17 cellular contexts compared by ENCODE assay signal in genomic region chr13:75669706-75670105, GRCh38. TPM values are rescaled to one million over a fixed set of nuclear protein-coding genes. Genes with fewer than 3 reads are reported as not detected.
A peak's percentile ranks its signal among the peaks of the same experiment; 100 is the strongest.
DNase-seq lines count a peak whose midpoint lies in the region; ATAC-seq, FAIRE-seq and TF ChIP-seq lines count a peak whose summit lies in the region.
"Had no signal": no experiment of that assay in that cellular context is flagged by ENCODE, and none has a peak within 500 bp of the region (broad histone marks: within the 10 kb centered on the region; RNA-seq: fewer than 3 reads in every experiment).

No MANE protein-coding gene starts in this region.

- intact Hi-C loops in sciatic nerve (cut with DNase I), result no loop called here

- H3K36me3 ChIP-seq in osteoblast (ENCODE audit: insufficient read depth, low read length) (peaks cover 28% of the 10 kb centered on the region), smooth muscle cell (ENCODE audit: low read depth) (no peaks in the 10 kb centered on the region), suprapubic skin (no peaks in the 10 kb centered on the region)

- DNase-seq in H54 (ENCODE audit: insufficient read length, low spot score) (no peak), osteoblast (ENCODE audit: insufficient read length, low spot score, missing footprints) (no peak), smooth muscle cell (lab: John Stamatoyannopoulos, UW; ENCODE audit: unreplicated experiment) (no peak), sciatic nerve (ENCODE audit: low spot score) (no peak), suprapubic skin (ENCODE audit: low spot score in 2 of 2) (no peak), DMS53 treated with DMSO at 0.1 percent for 48 hours (lab: John Stamatoyannopoulos, UW; ENCODE audit: unreplicated experiment) (no peak)
- DNase-seq: CD8-positive, alpha-beta T cell; COR-L47; DMS153; DND-41; GDM1; HCEC 1CT had no signal

- no peak for TF ChIP-seq EP300 in suprapubic skin (IDR thresholded peaks at IDR 0.05)

- peaks cover 78% of the 10 kb centered on the region for H3K4me1 ChIP-seq in osteoblast (ENCODE audit: insufficient read depth, low read length)
- peaks cover 8% of the 10 kb centered on the region for H3K4me1 ChIP-seq in smooth muscle cell (ENCODE audit: low read depth)
- no peaks in the 10 kb centered on the region for H3K4me1 ChIP-seq in suprapubic skin

- no peak for TF ChIP-seq POLR2A in H54 (IDR thresholded peaks at IDR 0.05; ENCODE audit: low read depth, low read length)
- TF ChIP-seq POLR2A in suprapubic skin (IDR thresholded peaks at IDR 0.05), result no peak

- TF ChIP-seq CTCF in osteoblast (IDR thresholded peaks at IDR 0.05; ENCODE audit: extremely low read depth, low read depth, low read length) (no peak), smooth muscle cell (IDR thresholded peaks at IDR 0.05; ENCODE audit: borderline replicate concordance, insufficient read depth, poor library complexity, severe bottlenecking) (no peak), suprapubic skin (IDR thresholded peaks at IDR 0.05) (no peak)

- H3F3A ChIP-seq in smooth muscle cell (ENCODE audit: low read depth), result peaks cover 3% of the 10 kb centered on the region

- FAIRE-seq in H54 (lab: Jason Lieb, UNC), result peak; percentile 64
- FAIRE-seq: D721Med, GM12892, H1 had no signal

- peaks cover 91% of the 10 kb centered on the region for H4K20me1 ChIP-seq in osteoblast (ENCODE audit: insufficient read depth, low read length)
- H4K20me1 ChIP-seq in smooth muscle cell (ENCODE audit: low read depth), result peaks cover 98% of the 10 kb centered on the region

- H3K4me3 ChIP-seq in osteoblast (ENCODE audit: insufficient read depth, low read length), result no peak overlapping the region
- no peak overlapping the region for H3K4me3 ChIP-seq in smooth muscle cell
- no peak overlapping the region for H3K4me3 ChIP-seq in suprapubic skin

- H3K27ac ChIP-seq in osteoblast (ENCODE audit: low read depth, low read length), result no peak overlapping the region
- H3K27ac ChIP-seq in smooth muscle cell (ENCODE audit: low read depth), result peak overlapping the region; percentile 1
- H3K27ac ChIP-seq in suprapubic skin, result no peak overlapping the region
- H3K27ac ChIP-seq: 22Rv1 had no signal

- H3K27me3 ChIP-seq in osteoblast (ENCODE audit: insufficient read depth, low read length) (no peaks in the 10 kb centered on the region), smooth muscle cell (ENCODE audit: low read depth) (no peaks in the 10 kb centered on the region), suprapubic skin (no peaks in the 10 kb centered on the region)

- H3K9ac ChIP-seq in smooth muscle cell (ENCODE audit: low read depth), result no peak overlapping the region

- ATAC-seq in SK-N-SH treated with all-trans-retinoic acid at 6 μM for 48 hours (peak; percentile 25), sciatic nerve (no peak)
- ATAC-seq: CD8-positive, alpha-beta T cell had no signal

- H3K9me3 ChIP-seq in osteoblast (ENCODE audit: low read depth, low read length), result no peaks in the 10 kb centered on the region
- H3K9me3 ChIP-seq in smooth muscle cell (replicated peaks; ENCODE audit: low read depth), result no peaks in the 10 kb centered on the region
- H3K9me3 ChIP-seq in suprapubic skin, result no peaks in the 10 kb centered on the region

- no peak overlapping the region for H2AFZ ChIP-seq in osteoblast (ENCODE audit: low read length)
- H2AFZ ChIP-seq in smooth muscle cell (ENCODE audit: low read depth), result no peak overlapping the region

- H3K79me2 ChIP-seq in osteoblast (ENCODE audit: insufficient read depth, low read length), result peaks cover 97% of the 10 kb centered on the region
- H3K79me2 ChIP-seq in smooth muscle cell (ENCODE audit: low read depth), result peaks cover 99% of the 10 kb centered on the region

- H3K4me2 ChIP-seq in osteoblast (ENCODE audit: insufficient read depth, low read length) (peak overlapping the region; percentile 3), smooth muscle cell (no peak overlapping the region)

TF ChIP-seq in SK-N-SH treated with all-trans-retinoic acid at 6 μM for 48 hours, 23 proteins besides CTCF, POLR2A, EP300 and RAD21:
- TF ChIP-seq ZC3H10 (CRISPR knock-in tag; IDR thresholded peaks at IDR 0.05), result no peak

RNA-seq across cellular contexts. Expression of gene LMO7, which starts 33.6 kb away (rescaled TPM):
- total RNA-seq in osteoblast, result 465 and 536 TPM in 2 replicates
- total RNA-seq in smooth muscle cell, result 213 and 253 TPM in 2 replicates
- 152 and 157 TPM in 2 replicates for polyA plus RNA-seq in smooth muscle cell
- 249 TPM for total RNA-seq in sciatic nerve
- 100 to 1,000 TPM in 1 of 4 donors, 10 to 100 TPM in 3; 75.2 to 127 (median 87.0) TPM for total RNA-seq in suprapubic skin
